17 cellular contexts compared by ENCODE assay signal in the genomic region with DNA sequence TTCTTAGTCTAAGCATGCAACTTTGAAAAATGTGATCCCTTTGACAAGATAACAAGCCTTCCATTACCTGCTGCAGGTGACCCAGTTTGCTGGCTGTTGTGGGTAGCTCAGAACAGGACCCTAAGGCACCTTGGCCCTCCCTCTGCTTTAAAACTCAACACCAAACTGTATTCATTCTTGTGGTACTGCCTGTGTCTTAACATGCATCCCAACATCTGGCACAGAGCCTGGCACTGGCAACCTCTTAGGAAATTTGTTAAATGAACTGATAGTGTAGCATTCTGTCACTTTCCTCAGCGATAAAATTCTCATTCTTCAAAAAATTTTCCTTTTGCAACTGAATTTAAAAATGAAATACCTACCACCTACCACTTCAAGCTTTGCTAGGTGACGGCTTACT.
DNase-seq lines count a peak whose midpoint lies in the region; ATAC-seq and TF ChIP-seq lines count a peak whose summit lies in the region.
"Had no signal": no experiment of that assay in that cellular context is flagged by ENCODE, and none has a peak within 500 bp of the region (broad histone marks: within the 10 kb centered on the region; RNA-seq: fewer than 3 reads in every experiment).

No MANE protein-coding gene starts in this region.

- H3K4me1 ChIP-seq in right cardiac atrium (ENCODE audit: control insufficient read depth, insufficient read depth, low read length): peaks cover 4% of the 10 kb centered on the region

- H3K27ac ChIP-seq in right cardiac atrium (ENCODE audit: low read length): no peak overlapping the region

- H3K27me3 ChIP-seq in right cardiac atrium (ENCODE audit: control insufficient read depth, insufficient read depth): no peaks in the 10 kb centered on the region

- POLR2A ChIA-PET in GM10248 (lab: Yijun Ruan, JAX): no interaction called here

- DNase-seq in Right ventricle myocardium inferior (ENCODE audit: missing footprints): peak; percentile 67
- DNase-seq in cardiac septum (ENCODE audit: low spot score): no peak
- peak; percentile 17 for DNase-seq in fibroblast of gingiva (ENCODE audit: low read depth)
- peak; percentile 55 to 74 (median 62) for DNase-seq in right cardiac atrium
- DNase-seq in activated gamma-delta T cell (lab: John Stamatoyannopoulos, UW): no peak
- no peak for DNase-seq in GM10248 (ENCODE audit: extremely low spot score)
- DNase-seq in posterior vena cava (ENCODE audit: low spot score): no peak
- no peak for DNase-seq in sciatic nerve (ENCODE audit: low spot score)
- DNase-seq: 8988T, C1 segment of cervical spinal cord, EL, HFFc6, KBM-7, NCI-H1092 treated with DMSO at 0.1 percent for 48 hours, NCI-H187, NCI-H446, PC-3 had no signal

- no peak for TF ChIP-seq CTCF in GM10248 (IDR thresholded peaks at IDR 0.05; ENCODE audit: control extremely low read depth, extremely low read depth, low read depth, missing control alignments)

- H3K9me3 ChIP-seq in right cardiac atrium (ENCODE audit: control insufficient read depth, low read length): no peaks in the 10 kb centered on the region

- peak; percentile 56 for ATAC-seq in Right ventricle myocardium inferior
- ATAC-seq in right cardiac atrium: peak in 1 of 2 donors; percentile 14
- ATAC-seq in sciatic nerve: no peak
- ATAC-seq: PC-3 had no signal

- CTCF ChIA-PET in GM10248 (lab: Yijun Ruan, JAX): no interaction called here

- WGBS in right cardiac atrium: 66% methylated on average over 2 of the region's 2 CpGs

- intact Hi-C loops in Right ventricle myocardium inferior (cut with DNase I) (loop anchor here (10.0 kb wide), 1 partner anchor 440 kb away; no protein-coding TSS in a partner anchor), cardiac septum (cut with DNase I) (no loop called here), right cardiac atrium (cut with DNase I) (no loop called here), posterior vena cava (cut with DNase I) (no loop called here), sciatic nerve (cut with DNase I) (no loop called here)

- H3K4me3 ChIP-seq in right cardiac atrium (ENCODE audit: low read length): no peak overlapping the region

Comparison
In these comparisons a context has a peak if more than half of its experiments do, and no peak if none do; other contexts are left out.
1. DNase-seq: peak in Right ventricle myocardium inferior (single experiment), fibroblast of gingiva (single experiment) and right cardiac atrium (3 of 3); none in cardiac septum (single experiment), activated gamma-delta T cell (single experiment), GM10248 (single experiment), posterior vena cava (single experiment) and sciatic nerve (single experiment).